In the genomic region with DNA sequence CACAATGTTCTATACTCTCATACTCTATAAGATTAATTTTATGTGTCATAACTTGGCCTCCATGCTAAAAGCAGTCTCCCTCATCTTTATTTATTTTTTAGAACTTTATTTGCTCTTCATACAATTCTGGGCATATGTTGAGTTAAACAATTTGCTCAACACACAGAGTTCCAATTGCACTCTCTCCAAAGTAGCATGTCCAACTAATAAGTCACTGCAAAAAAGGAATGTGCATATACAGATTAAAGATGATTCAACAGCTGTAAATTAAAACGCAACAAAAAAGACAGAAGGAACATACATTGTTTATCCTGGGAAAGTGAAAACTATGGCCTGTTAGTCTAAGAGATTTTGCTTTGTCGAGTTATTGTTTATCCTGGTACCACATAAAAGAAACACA, we compare ENCODE assay signal across 37 cellular contexts.
"Had no signal": no experiment of that assay in that cellular context is flagged by ENCODE, and none has a peak within 500 bp of the region (broad histone marks: within the 10 kb centered on the region; RNA-seq: fewer than 3 reads in every experiment).

No MANE protein-coding gene starts in this region.

- H3K9me3 ChIP-seq: adrenal gland, pancreas, psoas muscle, thyroid gland, upper lobe of left lung had no signal

- H3K36me3 Mint-ChIP-seq: activated naive CD8-positive, alpha-beta T cell treated with anti-CD3 and anti-CD28 coated beads for 36 hours; stimulated activated memory B cell treated with anti-CD40 and anti-IgM and Interleukin-4, amounts not matched to agents 10 μg/mL and 1 μg/mL and 100 μg/mL, for 72 hours had no signal

- H3K4me1 ChIP-seq: adrenal gland, heart left ventricle, pancreas, psoas muscle, thyroid gland, upper lobe of left lung had no signal

- FAIRE-seq: astrocyte, kidney, pancreas, small intestine had no signal

- DNase-seq: activated B cell treated with CpG ODN at 0.5 μM for 24 hours; activated CD4-positive, alpha-beta T cell treated with anti-CD3 and anti-CD28 coated beads for 36 hours; activated CD4-positive, alpha-beta T cell treated with anti-CD3 and anti-CD28 coated beads, Interleukin-2, amount 50 U/mL, for 4 hours; activated naive CD4-positive, alpha-beta T cell treated with Interleukin-2 at 50 U/mL for 16 hours; activated naive CD8-positive, alpha-beta T cell treated with anti-CD3 and anti-CD28 coated beads for 36 hours; activated T-cell treated with anti-CD3 and anti-CD28 coated beads for 4 hours; activated T-cell treated with anti-CD3 and anti-CD28 coated beads, Interleukin-2, amount 50 U/mL, for 72 hours; adrenal gland; brain microvascular endothelial cell; caudate nucleus; cortex of kidney; effector memory CD8-positive, alpha-beta T cell; foreskin fibroblast; heart left ventricle; hypothalamus; immature natural killer cell; kidney; left colon; midbrain; naive thymus-derived CD4-positive, alpha-beta T cell; nucleus accumbens; pancreas; psoas muscle; sigmoid colon; small intestine; stimulated activated CD4-positive, alpha-beta T cell treated with anti-CD3 and anti-CD28 coated beads, Interleukin-1b, Interleukin-23, amount 100 ng/mL, for 48 hours; stimulated activated CD4-positive, alpha-beta T cell treated with anti-CD3 and anti-CD28 coated beads, Interleukin-4, amount 100 ng/mL, for 4 hours; stimulated activated CD8-positive, alpha-beta memory T cell treated with anti-CD3 and anti-CD28 coated beads, Interleukin-4, amount 100 ng/mL, for 48 hours; stomach; SW 1271; T-helper 17 cell; thyroid gland; upper lobe of left lung had no signal

- H3K4me3 Mint-ChIP-seq: activated B cell treated with CpG ODN at 0.5 μM for 24 hours; activated CD4-positive, alpha-beta T cell treated with anti-CD3 and anti-CD28 coated beads for 36 hours; activated naive CD8-positive, alpha-beta T cell treated with anti-CD3 and anti-CD28 coated beads for 36 hours; activated T-cell treated with anti-CD3 and anti-CD28 coated beads, Interleukin-2, amount 50 U/mL, for 72 hours; effector memory CD8-positive, alpha-beta T cell; immature natural killer cell; naive thymus-derived CD4-positive, alpha-beta T cell; neural crest cell; stimulated activated memory B cell treated with anti-CD40 and anti-IgM and Interleukin-4, amounts not matched to agents 10 μg/mL and 1 μg/mL and 100 μg/mL, for 72 hours; T-helper 17 cell had no signal

- H3K4me1 Mint-ChIP-seq: activated B cell treated with CpG ODN at 0.5 μM for 24 hours; activated CD4-positive, alpha-beta T cell treated with anti-CD3 and anti-CD28 coated beads for 36 hours; activated naive CD8-positive, alpha-beta T cell treated with anti-CD3 and anti-CD28 coated beads for 36 hours; immature natural killer cell; naive thymus-derived CD4-positive, alpha-beta T cell; neural crest cell; stimulated activated memory B cell treated with anti-CD40 and anti-IgM and Interleukin-4, amounts not matched to agents 10 μg/mL and 1 μg/mL and 100 μg/mL, for 72 hours; T-helper 17 cell had no signal

- ATAC-seq: activated CD4-positive, alpha-beta T cell treated with anti-CD3 and anti-CD28 coated beads for 36 hours; activated T-cell treated with anti-CD3 and anti-CD28 coated beads, Interleukin-2, amount 50 U/mL, for 72 hours; effector memory CD8-positive, alpha-beta T cell; esophagus mucosa; heart left ventricle; left colon; naive thymus-derived CD4-positive, alpha-beta T cell; pancreas; psoas muscle; stimulated activated memory B cell treated with anti-CD40 and anti-IgM and Interleukin-4, amounts not matched to agents 10 μg/mL and 1 μg/mL and 100 μg/mL, for 72 hours; T-helper 17 cell had no signal

- H3K27ac ChIP-seq: adrenal gland, brain microvascular endothelial cell, heart left ventricle, pancreas, psoas muscle, sigmoid colon, stomach, thyroid gland, upper lobe of left lung had no signal

- H3K4me3 ChIP-seq: adrenal gland, heart left ventricle, pancreas, psoas muscle, sigmoid colon, stomach, thyroid gland, upper lobe of left lung had no signal

- H3K27me3 Mint-ChIP-seq: activated B cell treated with CpG ODN at 0.5 μM for 24 hours; activated CD4-positive, alpha-beta T cell treated with anti-CD3 and anti-CD28 coated beads for 36 hours; activated naive CD8-positive, alpha-beta T cell treated with anti-CD3 and anti-CD28 coated beads for 36 hours; effector memory CD8-positive, alpha-beta T cell; naive thymus-derived CD4-positive, alpha-beta T cell; stimulated activated memory B cell treated with anti-CD40 and anti-IgM and Interleukin-4, amounts not matched to agents 10 μg/mL and 1 μg/mL and 100 μg/mL, for 72 hours; T-helper 17 cell had no signal

- H3K36me3 ChIP-seq: adrenal gland, brain microvascular endothelial cell, heart left ventricle, pancreas, sigmoid colon, stomach, thyroid gland, upper lobe of left lung had no signal

- H3K27me3 ChIP-seq: adrenal gland, brain microvascular endothelial cell, heart left ventricle, pancreas, sigmoid colon, stomach, thyroid gland, upper lobe of left lung had no signal

- H3K9me3 Mint-ChIP-seq: activated B cell treated with CpG ODN at 0.5 μM for 24 hours; activated naive CD8-positive, alpha-beta T cell treated with anti-CD3 and anti-CD28 coated beads for 36 hours had no signal

- H3K27ac Mint-ChIP-seq: activated B cell treated with CpG ODN at 0.5 μM for 24 hours; activated CD4-positive, alpha-beta T cell treated with anti-CD3 and anti-CD28 coated beads for 36 hours; activated naive CD8-positive, alpha-beta T cell treated with anti-CD3 and anti-CD28 coated beads for 36 hours; activated T-cell treated with anti-CD3 and anti-CD28 coated beads, Interleukin-2, amount 50 U/mL, for 72 hours; effector memory CD8-positive, alpha-beta T cell; immature natural killer cell; naive thymus-derived CD4-positive, alpha-beta T cell; stimulated activated memory B cell treated with anti-CD40 and anti-IgM and Interleukin-4, amounts not matched to agents 10 μg/mL and 1 μg/mL and 100 μg/mL, for 72 hours; T-helper 17 cell had no signal
